ENCODE assay signal across 34 cellular contexts in the genomic region with DNA sequence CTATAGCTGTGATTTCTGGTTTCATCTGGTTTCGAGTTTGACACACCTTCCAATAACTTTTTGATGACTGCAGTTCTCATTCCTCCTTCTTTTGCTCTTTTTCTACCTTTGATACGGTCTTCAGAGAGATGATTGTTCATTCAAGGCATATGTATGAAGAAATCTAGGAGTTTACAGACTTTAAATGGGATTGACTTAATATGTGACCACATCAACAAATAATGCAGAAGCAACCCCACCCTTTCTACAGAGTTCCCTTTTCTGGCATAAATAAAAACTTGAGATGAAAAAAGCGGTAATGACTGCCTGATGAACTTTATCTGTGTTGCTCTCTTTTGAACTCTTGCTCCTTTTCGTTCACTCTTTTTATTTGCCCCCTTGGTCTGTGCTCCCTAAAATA.
"Had no signal": no experiment of that assay in that cellular context is flagged by ENCODE, and none has a peak within 500 bp of the region (broad histone marks: within the 10 kb centered on the region; RNA-seq: fewer than 3 reads in every experiment).

No MANE protein-coding gene starts in this region.

- H3K9me3 ChIP-seq: MG63 had no signal

- H3K4me3 ChIP-seq: MG63 had no signal

- H3K36me3 ChIP-seq: MG63 had no signal

- H3K27me3 ChIP-seq: MG63 had no signal

- DNase-seq: Karpas-422, Kasumi-1, MG63, MM.1S, MV-4-11, NCI-H1048, NCI-H1092, NCI-H1092 treated with DMSO at 0.1 percent for 48 hours, NCI-H1105, NCI-H1105 treated with DMSO at 0.1 percent for 48 hours, NCI-H1417, NCI-H1417 treated with DMSO at 0.1 percent for 48 hours, NCI-H1436, NCI-H1436 treated with DMSO at 0.1 percent for 48 hours, NCI-H146, NCI-H1694, NCI-H1694 treated with DMSO at 0.1 percent for 48 hours, NCI-H187, NCI-H187 treated with DMSO at 0.1 percent for 48 hours, NCI-H1930, NCI-H2029, NCI-H2029 treated with DMSO at 0.1 percent for 48 hours, NCI-H2081, NCI-H2081 treated with DMSO at 0.1 percent for 48 hours, NCI-H2107, NCI-H2171, NCI-H2171 treated with DMSO at 0.1 percent for 48 hours, NCI-H2227 treated with DMSO at 0.1 percent for 48 hours, NCI-H226, NCI-H345, NCI-H446, NCI-H446 treated with DMSO at 0.1 percent for 48 hours, NCI-H510A, NCI-H510A treated with DMSO at 0.1 percent for 48 hours had no signal
